8 cellular contexts compared by ENCODE assay signal in the genomic region with DNA sequence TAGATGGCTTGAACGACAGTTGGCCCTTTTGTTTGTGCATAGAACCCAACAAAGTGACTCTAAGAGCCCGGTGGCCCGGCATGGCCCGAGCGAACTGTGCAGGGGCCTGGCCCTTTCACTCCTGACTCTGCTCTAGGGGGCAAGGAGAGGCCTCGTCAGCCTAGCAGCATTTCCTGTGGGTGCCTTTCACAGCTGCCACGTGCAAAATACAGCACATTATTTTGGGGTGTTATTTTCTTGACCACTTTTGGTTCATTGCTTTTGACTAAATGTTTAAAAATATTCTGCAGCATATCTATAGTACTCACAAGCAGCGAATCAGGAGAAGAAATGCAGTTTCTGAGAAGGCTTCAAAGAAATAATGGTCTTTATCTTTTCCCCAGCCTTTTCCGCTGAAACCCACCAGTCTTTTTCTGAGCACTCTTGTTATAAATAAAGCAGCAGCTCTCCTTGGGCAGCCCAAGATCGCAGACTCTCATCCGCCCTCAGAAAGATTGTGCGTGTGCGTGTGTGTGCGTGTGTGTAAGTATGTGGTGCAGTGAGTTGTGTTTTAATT. TPM values are rescaled to one million over a fixed set of nuclear protein-coding genes. Genes with fewer than 3 reads are reported as not detected.
DNase-seq lines count a peak whose midpoint lies in the region; ATAC-seq and TF ChIP-seq lines count a peak whose summit lies in the region.

No MANE protein-coding gene starts in this region.

- H3K79me2 ChIP-seq in PC-3 (ENCODE audit: low read length), result peaks cover 71% of the 10 kb centered on the region

- no peaks in the 10 kb centered on the region for H3K27me3 ChIP-seq in PC-3 (ENCODE audit: low read length)

- no peak for DNase-seq in PC-3
- DNase-seq in effector memory CD8-positive, alpha-beta T cell, result peak; percentile 35 to 50 (median 42)
- DNase-seq in cerebellum (ENCODE audit: low spot score), result no peak
- no peak for DNase-seq in EL
- no peak for DNase-seq in dermis blood vessel endothelial cell
- no peak for DNase-seq in GF-D8 (lab: John Stamatoyannopoulos, UW)

- peak overlapping the region; percentile 77 to 81 for H3K4me3 Mint-ChIP-seq in effector memory CD8-positive, alpha-beta T cell

- H3K27me3 Mint-ChIP-seq in effector memory CD8-positive, alpha-beta T cell, result no peaks in the 10 kb centered on the region

- intact Hi-C loops in PC-3 (cut with micrococcal nuclease), result no loop called here

- CTCF ChIA-PET in PC-3 (lab: Charles Lee), result interaction anchor here (0.6 kb wide), 1 partner anchor 773 kb away, joined by 3 read pairs; no protein-coding TSS in a partner anchor

- H3K36me3 Mint-ChIP-seq in effector memory CD8-positive, alpha-beta T cell (ENCODE audit: insufficient read depth), result peaks cover 21% of the 10 kb centered on the region

- no peaks in the 10 kb centered on the region for H3F3A ChIP-seq in PC-3 (ENCODE audit: low read length, unreplicated experiment)

- POLR2A ChIA-PET in PC-3 (lab: Charles Lee; ENCODE audit: unreplicated experiment), result no interaction called here

- peak overlapping the region; percentile 85 for H3K27ac ChIP-seq in PC-3 (ENCODE audit: low read length)

- peak overlapping the region; percentile 69; the same call in 1 of the 2 replicates for H3K4me2 ChIP-seq in PC-3 (ENCODE audit: low read length)

- peaks cover 52% of the 10 kb centered on the region for H3K4me1 ChIP-seq in PC-3 (ENCODE audit: insufficient read depth, low read length)

- no peak overlapping the region for H2AFZ ChIP-seq in PC-3 (ENCODE audit: low read length)

- H3K36me3 ChIP-seq in PC-3 (ENCODE audit: low read depth, low read length), result no peaks in the 10 kb centered on the region; the same call in 1 of the 2 replicates

- no peak for TF ChIP-seq CTCF in PC-3 (conservative IDR thresholded peaks at IDR 0.05; ENCODE audit: low read depth, low read length)

- peaks cover 64 to 70% of the 10 kb centered on the region in 2 donors for H3K4me1 Mint-ChIP-seq in effector memory CD8-positive, alpha-beta T cell (ENCODE audit: low read depth in 2 of 2)

- H3K9me3 Mint-ChIP-seq in effector memory CD8-positive, alpha-beta T cell, result no peaks in the 10 kb centered on the region

- H3K9me3 ChIP-seq in PC-3 (ENCODE audit: low read length), result no peaks in the 10 kb centered on the region

- no peaks in the 10 kb centered on the region for H4K20me1 ChIP-seq in PC-3 (ENCODE audit: low read length)

- H3K9ac ChIP-seq in PC-3 (ENCODE audit: low read length), result peak overlapping the region; percentile 60

- H3K4me3 ChIP-seq in PC-3 (ENCODE audit: low read length), result no peak overlapping the region

- H3K9me2 ChIP-seq in PC-3 (replicated peaks; ENCODE audit: low read length), result no peaks in the 10 kb centered on the region

- BruUV-seq in PC-3 (replicated peaks; lab: Mats Ljungman, UMichigan), result no TSS peak

- peak; percentile 73 for ATAC-seq in GM18498 (IDR thresholded peaks at IDR 0.05; ENCODE audit: unreplicated experiment)
- peak; percentile 67 for ATAC-seq in GM21576 (IDR thresholded peaks at IDR 0.05; ENCODE audit: unreplicated experiment)
- no peak for ATAC-seq in PC-3
- peak; percentile 86 for ATAC-seq in effector memory CD8-positive, alpha-beta T cell (replicated peaks)

- peak overlapping the region; percentile 85 to 93 for H3K27ac Mint-ChIP-seq in effector memory CD8-positive, alpha-beta T cell

RNA-seq across cellular contexts. Expression of gene DGKD, which starts 31.3 kb away (rescaled TPM):
- total RNA-seq in PC-3 (2014; rRNA removed) (23.3 and 36.2 TPM in 2 replicates), cerebellum (50.8 TPM), dermis blood vessel endothelial cell (12.2 and 12.3 TPM in 2 replicates)

Comparison
In these comparisons a context has a peak if more than half of its experiments do, and no peak if none do; other contexts are left out.
1. DNase-seq: peak in effector memory CD8-positive, alpha-beta T cell (3 of 3); none in PC-3 (single experiment), cerebellum (single experiment), EL (single experiment), dermis blood vessel endothelial cell (single experiment) and GF-D8 (single experiment).